9 cellular contexts compared by ENCODE assay signal in the genomic region with DNA sequence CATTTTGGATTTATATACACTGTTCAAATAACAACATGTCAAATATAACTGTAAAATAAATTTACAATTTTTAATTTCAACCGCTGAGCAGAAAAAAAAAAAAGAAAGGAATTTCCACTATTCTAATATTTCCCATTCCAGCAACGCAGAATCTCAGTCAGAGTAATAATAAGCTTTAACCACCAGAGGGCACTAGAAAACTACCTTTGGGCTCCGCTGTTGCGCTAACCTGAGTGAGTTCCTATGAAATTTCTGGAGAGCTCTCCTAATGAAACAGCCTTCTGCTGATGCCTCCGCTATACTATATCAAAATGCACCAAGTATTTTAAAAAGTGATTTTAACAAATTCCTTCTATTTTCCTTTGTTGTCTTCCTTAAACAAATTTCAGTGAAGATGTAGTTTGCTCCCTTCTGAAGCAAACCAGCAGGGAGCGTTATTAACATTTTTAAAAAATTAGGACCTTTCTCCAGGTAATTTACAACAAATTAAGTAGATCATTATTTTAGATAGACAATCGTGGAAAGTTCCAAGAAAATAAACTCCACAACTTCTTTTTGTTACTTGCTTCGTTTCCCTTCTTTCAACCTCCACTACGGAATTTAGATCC. TPM values are rescaled to one million over a fixed set of nuclear protein-coding genes. Genes with fewer than 3 reads are reported as not detected.
DNase-seq lines count a peak whose midpoint lies in the region; ATAC-seq and TF ChIP-seq lines count a peak whose summit lies in the region.
"Had no signal": no experiment of that assay in that cellular context is flagged by ENCODE, and none has a peak within 500 bp of the region (broad histone marks: within the 10 kb centered on the region; RNA-seq: fewer than 3 reads in every experiment).

No MANE protein-coding gene starts in this region.

- no peak overlapping the region for H3K27ac ChIP-seq in gastroesophageal sphincter
- H3K27ac ChIP-seq in parathyroid adenoma, result no peak overlapping the region

- H3K27me3 Mint-ChIP-seq in activated CD4-positive, alpha-beta memory T cell treated with anti-CD3 and anti-CD28 coated beads, Interleukin-2, amount 10 ng/mL, durations not matched to agents 7 days and 5 days, result peaks cover 4% of the 10 kb centered on the region

- peak; percentile 68 for ATAC-seq in GM19025 (IDR thresholded peaks at IDR 0.05; ENCODE audit: low read depth, unreplicated experiment)
- peak; percentile 72 for ATAC-seq in HG03108 (IDR thresholded peaks at IDR 0.05; ENCODE audit: unreplicated experiment)
- no peak for ATAC-seq in gastroesophageal sphincter
- ATAC-seq in GM21360 (IDR thresholded peaks at IDR 0.05; ENCODE audit: unreplicated experiment), result no peak

- H3K4me1 ChIP-seq in gastroesophageal sphincter, result no peaks in the 10 kb centered on the region
- H3K4me1 ChIP-seq in parathyroid adenoma, result no peaks in the 10 kb centered on the region

- H3K9me3 Mint-ChIP-seq in activated CD4-positive, alpha-beta memory T cell treated with anti-CD3 and anti-CD28 coated beads, Interleukin-2, amount 10 ng/mL, durations not matched to agents 7 days and 5 days, result no peaks in the 10 kb centered on the region

- no peak overlapping the region for H3K27ac Mint-ChIP-seq in activated CD4-positive, alpha-beta memory T cell treated with anti-CD3 and anti-CD28 coated beads, Interleukin-2, amount 10 ng/mL, durations not matched to agents 7 days and 5 days
- H3K27ac Mint-ChIP-seq: activated naive CD8-positive, alpha-beta T cell had no signal

- no peak for TF ChIP-seq EP300 in gastroesophageal sphincter (IDR thresholded peaks at IDR 0.05)

- peak; percentile 52 to 76 (median 60) for TF ChIP-seq CTCF in gastroesophageal sphincter (IDR thresholded peaks at IDR 0.05)
- TF ChIP-seq CTCF in parathyroid adenoma (IDR thresholded peaks at IDR 0.05), result peak; percentile 80

- 29 to 34% methylated on average over 8 to 9 of the region's 9 CpGs for WGBS in gastroesophageal sphincter (ENCODE audit: low coverage in 1 of 2), 2 donors

- no peaks in the 10 kb centered on the region for H3K36me3 Mint-ChIP-seq in activated CD4-positive, alpha-beta memory T cell treated with anti-CD3 and anti-CD28 coated beads, Interleukin-2, amount 10 ng/mL, durations not matched to agents 7 days and 5 days (ENCODE audit: low read depth)
- H3K36me3 Mint-ChIP-seq: activated naive CD8-positive, alpha-beta T cell had no signal

- DNase-seq in DMS153 treated with DMSO at 0.1 percent for 48 hours (lab: John Stamatoyannopoulos, UW; ENCODE audit: unreplicated experiment), result peak; percentile 20
- DNase-seq in NCI-H2227 (lab: John Stamatoyannopoulos, UW; ENCODE audit: unreplicated experiment), result peak; percentile 91
- peak; percentile 33 for DNase-seq in activated CD4-positive, alpha-beta memory T cell treated with anti-CD3 and anti-CD28 coated beads, Interleukin-2, amount 10 ng/mL, durations not matched to agents 7 days and 5 days

- TF ChIP-seq POLR2A in gastroesophageal sphincter (IDR thresholded peaks at IDR 0.05), result no peak

- CTCF ChIA-PET in activated CD4-positive, alpha-beta memory T cell treated with anti-CD3 and anti-CD28 coated beads, Interleukin-2, amount 10 ng/mL, durations not matched to agents 7 days and 5 days (lab: Charles Lee), result interaction anchor here (0.7 to 8.1 kb wide), 62 partner anchors 9 to 1443 kb away, joined by 3 to 118 read pairs (median 5); a partner anchor contains a TSS

- no peaks in the 10 kb centered on the region for H3K79me2 ChIP-seq in parathyroid adenoma

- H3K4me3 ChIP-seq in gastroesophageal sphincter (no peak overlapping the region), parathyroid adenoma (ENCODE audit: low read depth, low read length) (no peak overlapping the region)

- no peaks in the 10 kb centered on the region for H3K36me3 ChIP-seq in gastroesophageal sphincter
- H3K36me3 ChIP-seq in parathyroid adenoma (ENCODE audit: control insufficient read depth, insufficient read depth, low read length), result no peaks in the 10 kb centered on the region

- POLR2A ChIA-PET in activated CD4-positive, alpha-beta memory T cell treated with anti-CD3 and anti-CD28 coated beads, Interleukin-2, amount 10 ng/mL, durations not matched to agents 7 days and 5 days (lab: Charles Lee), result interaction anchor here (0.6 to 1.9 kb wide), 5 partner anchors 25 to 327 kb away, joined by 3 to 6 read pairs (median 4); no protein-coding TSS in a partner anchor

- H2AFZ ChIP-seq in parathyroid adenoma, result no peak overlapping the region

- H3K4me3 Mint-ChIP-seq in activated CD4-positive, alpha-beta memory T cell treated with anti-CD3 and anti-CD28 coated beads, Interleukin-2, amount 10 ng/mL, durations not matched to agents 7 days and 5 days, result no peak overlapping the region
- H3K4me3 Mint-ChIP-seq: activated naive CD8-positive, alpha-beta T cell had no signal

- no peak overlapping the region for H3K4me2 ChIP-seq in parathyroid adenoma (ENCODE audit: low read length)

- no peak overlapping the region for H3K9ac ChIP-seq in parathyroid adenoma

- H3K9me3 ChIP-seq in gastroesophageal sphincter (no peaks in the 10 kb centered on the region), parathyroid adenoma (ENCODE audit: control insufficient read depth, low read length) (no peaks in the 10 kb centered on the region)

- H3K27me3 ChIP-seq in gastroesophageal sphincter (peaks cover 9% of the 10 kb centered on the region), parathyroid adenoma (ENCODE audit: control insufficient read depth, insufficient read depth, low read length) (no peaks in the 10 kb centered on the region)

- H3K4me1 Mint-ChIP-seq in activated CD4-positive, alpha-beta memory T cell treated with anti-CD3 and anti-CD28 coated beads, Interleukin-2, amount 10 ng/mL, durations not matched to agents 7 days and 5 days, result peaks cover 19% of the 10 kb centered on the region

RNA-seq across cellular contexts. Expression of a gene that starts 23.0 kb away (rescaled TPM):
- total RNA-seq in activated CD4-positive, alpha-beta memory T cell treated with anti-CD3 and anti-CD28 coated beads, Interleukin-2, amount 10 ng/mL, durations not matched to agents 7 days and 5 days, result 1 to 10 TPM; 3.1 to 3.5 TPM
- total RNA-seq in gastroesophageal sphincter, result under 1 TPM in 1 of 4 donors, not detected in 3; 0.13 TPM

RNA-seq across cellular contexts. Expression of a gene that starts 45.1 kb away (rescaled TPM):
- total RNA-seq in activated CD4-positive, alpha-beta memory T cell treated with anti-CD3 and anti-CD28 coated beads, Interleukin-2, amount 10 ng/mL, durations not matched to agents 7 days and 5 days, result not detected
- under 1 TPM; under 0.01 to 0.89 (median 0.24) TPM for total RNA-seq in gastroesophageal sphincter

Comparison
In these comparisons a context has a peak if more than half of its experiments do, and no peak if none do; other contexts are left out.
1. DNase-seq: peak in every context shown above with its lines; median percentile 91 in NCI-H2227; 33 in activated CD4-positive, alpha-beta memory T cell treated with anti-CD3 and anti-CD28 coated beads, Interleukin-2, amount 10 ng/mL, durations not matched to agents 7 days and 5 days; 20 in DMS153 treated with DMSO at 0.1 percent for 48 hours.
2. ATAC-seq: peak in GM19025 (single experiment) and HG03108 (single experiment); none in gastroesophageal sphincter (single experiment) and GM21360 (single experiment).